ENCODE assay signal across 14 cellular contexts in genomic region chr13:24275041-24275440, GRCh38. TPM values are rescaled to one million over a fixed set of nuclear protein-coding genes. Genes with fewer than 3 reads are reported as not detected.
DNase-seq lines count a peak whose midpoint lies in the region; ATAC-seq and TF ChIP-seq lines count a peak whose summit lies in the region.
"Had no signal": no experiment of that assay in that cellular context is flagged by ENCODE, and none has a peak within 500 bp of the region (broad histone marks: within the 10 kb centered on the region; RNA-seq: fewer than 3 reads in every experiment).

No MANE protein-coding gene starts in this region.

- H3K4me3 ChIP-seq in OCI-LY3 (ENCODE audit: low read length) (peak overlapping the region; percentile 32), colonic mucosa (no peak overlapping the region)
- H3K4me3 ChIP-seq: sigmoid colon had no signal

- TF ChIP-seq CTCF in OCI-LY3 (IDR thresholded peaks at IDR 0.05; ENCODE audit: low read depth, low read length) (peak; percentile 29; the same call in 1 of the 2 replicates), colonic mucosa (IDR thresholded peaks at IDR 0.05) (no peak)

- H3K27me3 ChIP-seq in OCI-LY3 (ENCODE audit: low read depth, low read length) (no peaks in the 10 kb centered on the region), colonic mucosa (no peaks in the 10 kb centered on the region)
- H3K27me3 ChIP-seq: sigmoid colon had no signal

- peak overlapping the region; percentile 64 for H3K4me2 ChIP-seq in OCI-LY3 (ENCODE audit: low read length)

- H2AFZ ChIP-seq in OCI-LY3 (ENCODE audit: low read depth, low read length): no peak overlapping the region

- peaks cover 88% of the 10 kb centered on the region for H3K4me1 Mint-ChIP-seq in activated CD4-positive, alpha-beta T cell treated with anti-CD3 and anti-CD28 coated beads, Interleukin-2, amount 10 ng/mL, durations not matched to agents 7 days and 5 days
- H3K4me1 Mint-ChIP-seq in stimulated activated effector memory CD8-positive, alpha-beta T cell treated with anti-CD3 and anti-CD28 coated beads, Interleukin-12 subunit alpha, Interleukin-12 subunit beta, amount 100 ng/mL, for 72 hours: peaks cover 93% of the 10 kb centered on the region

- H3K9me3 ChIP-seq in OCI-LY3 (ENCODE audit: insufficient read depth, low read length) (no peaks in the 10 kb centered on the region), colonic mucosa (no peaks in the 10 kb centered on the region)
- H3K9me3 ChIP-seq: sigmoid colon had no signal

- peaks cover 45% of the 10 kb centered on the region for H3K36me3 Mint-ChIP-seq in activated CD4-positive, alpha-beta T cell treated with anti-CD3 and anti-CD28 coated beads, Interleukin-2, amount 10 ng/mL, durations not matched to agents 7 days and 5 days (ENCODE audit: low read depth)
- H3K36me3 Mint-ChIP-seq in stimulated activated effector memory CD8-positive, alpha-beta T cell treated with anti-CD3 and anti-CD28 coated beads, Interleukin-12 subunit alpha, Interleukin-12 subunit beta, amount 100 ng/mL, for 72 hours: peaks cover 63% of the 10 kb centered on the region

- no peaks in the 10 kb centered on the region for H3K36me3 ChIP-seq in OCI-LY3 (replicated peaks; ENCODE audit: low read depth, low read length)
- no peaks in the 10 kb centered on the region for H3K36me3 ChIP-seq in colonic mucosa
- H3K36me3 ChIP-seq: sigmoid colon had no signal

- H3K9ac ChIP-seq in OCI-LY3 (ENCODE audit: low read length) (peak overlapping the region; percentile 18; the same call in 1 of the 2 replicates), colonic mucosa (ENCODE audit: low read depth in 2 of 2, low read length in 2 of 2) (no peak overlapping the region)

- H3K4me3 Mint-ChIP-seq in activated CD4-positive, alpha-beta T cell treated with anti-CD3 and anti-CD28 coated beads, Interleukin-2, amount 10 ng/mL, durations not matched to agents 7 days and 5 days: peak overlapping the region; percentile 35
- peak overlapping the region; percentile 84 for H3K4me3 Mint-ChIP-seq in stimulated activated effector memory CD8-positive, alpha-beta T cell treated with anti-CD3 and anti-CD28 coated beads, Interleukin-12 subunit alpha, Interleukin-12 subunit beta, amount 100 ng/mL, for 72 hours

- H3K27me3 Mint-ChIP-seq in activated CD4-positive, alpha-beta T cell treated with anti-CD3 and anti-CD28 coated beads, Interleukin-2, amount 10 ng/mL, durations not matched to agents 7 days and 5 days: peaks cover 2% of the 10 kb centered on the region

- POLR2A ChIA-PET in activated CD4-positive, alpha-beta T cell treated with anti-CD3 and anti-CD28 coated beads, Interleukin-2, amount 10 ng/mL, durations not matched to agents 7 days and 5 days (lab: Charles Lee): interaction anchor here (0.8 kb wide), 1 partner anchor 23 kb away, joined by 8 read pairs; no protein-coding TSS in a partner anchor

- no peaks in the 10 kb centered on the region for H3K79me2 ChIP-seq in OCI-LY3 (ENCODE audit: low read length)

- peaks cover 56% of the 10 kb centered on the region for H3K4me1 ChIP-seq in OCI-LY3 (ENCODE audit: low read length)
- peaks cover 17% of the 10 kb centered on the region for H3K4me1 ChIP-seq in colonic mucosa

- H3K27ac Mint-ChIP-seq in activated CD4-positive, alpha-beta T cell treated with anti-CD3 and anti-CD28 coated beads, Interleukin-2, amount 10 ng/mL, durations not matched to agents 7 days and 5 days: peak overlapping the region; percentile 98
- peak overlapping the region; percentile 98 for H3K27ac Mint-ChIP-seq in stimulated activated effector memory CD8-positive, alpha-beta T cell treated with anti-CD3 and anti-CD28 coated beads, Interleukin-12 subunit alpha, Interleukin-12 subunit beta, amount 100 ng/mL, for 72 hours

- H3K27ac ChIP-seq in OCI-LY3 (ENCODE audit: low read length) (peak overlapping the region; percentile 62), colonic mucosa (peak overlapping the region; percentile 38)
- H3K27ac ChIP-seq: epithelial cell of prostate had no signal

- CTCF ChIA-PET in activated CD4-positive, alpha-beta T cell treated with anti-CD3 and anti-CD28 coated beads, Interleukin-2, amount 10 ng/mL, durations not matched to agents 7 days and 5 days (lab: Charles Lee): interaction anchor here (1.0 to 2.4 kb wide), 3 partner anchors 10 to 214 kb away, joined by 3 to 9 read pairs (median 3); no protein-coding TSS in a partner anchor

- intact Hi-C loops in colonic mucosa (cut with DNase I): no loop called here

- no peak for DNase-seq in activated CD4-positive, alpha-beta T cell treated with anti-CD3 and anti-CD28 coated beads, Interleukin-2, amount 10 ng/mL, durations not matched to agents 7 days and 5 days
- no peak for DNase-seq in activated CD4-positive, alpha-beta T cell treated with anti-CD3 and anti-CD28 coated beads for 48 hours
- no peak for DNase-seq in colonic mucosa
- DNase-seq in stimulated activated effector memory CD8-positive, alpha-beta T cell treated with anti-CD3 and anti-CD28 coated beads, Interleukin-12 subunit alpha, Interleukin-12 subunit beta, amount 100 ng/mL, for 72 hours (ENCODE audit: low spot score in 2 of 2): no peak
- no peak for DNase-seq in NCI-H774 (lab: John Stamatoyannopoulos, UW)
- DNase-seq in NCI-H82 (lab: John Stamatoyannopoulos, UW): no peak
- DNase-seq: Kasumi-1, NCI-H2081 treated with DMSO at 0.1 percent for 48 hours, sigmoid colon had no signal

- no peaks in the 10 kb centered on the region for H4K20me1 ChIP-seq in OCI-LY3 (ENCODE audit: insufficient read depth, low read length)

- H3K9me3 Mint-ChIP-seq in activated CD4-positive, alpha-beta T cell treated with anti-CD3 and anti-CD28 coated beads, Interleukin-2, amount 10 ng/mL, durations not matched to agents 7 days and 5 days: no peaks in the 10 kb centered on the region
- H3K9me3 Mint-ChIP-seq in stimulated activated effector memory CD8-positive, alpha-beta T cell treated with anti-CD3 and anti-CD28 coated beads, Interleukin-12 subunit alpha, Interleukin-12 subunit beta, amount 100 ng/mL, for 72 hours: no peaks in the 10 kb centered on the region

- no peak for ATAC-seq in stimulated activated effector memory CD8-positive, alpha-beta T cell treated with anti-CD3 and anti-CD28 coated beads, Interleukin-12 subunit alpha, Interleukin-12 subunit beta, amount 100 ng/mL, for 72 hours
- no peak for ATAC-seq in GM19328 (IDR thresholded peaks at IDR 0.05; ENCODE audit: unreplicated experiment)

RNA-seq across cellular contexts. Expression of gene C1QTNF9, which starts 34.3 kb away (rescaled TPM):
- under 1 TPM in 1 of 2 experiments, not detected in 1; 0.10 TPM for total RNA-seq in activated CD4-positive, alpha-beta T cell treated with anti-CD3 and anti-CD28 coated beads, Interleukin-2, amount 10 ng/mL, durations not matched to agents 7 days and 5 days
- total RNA-seq in colonic mucosa: under 1 TPM in 1 of 2 donors, not detected in 1; 0.19 TPM
- total RNA-seq: mononuclear cell; T-helper 1 cell treated with Interleukin-12 subunit alpha and Interleukin-12 subunit beta and Interleukin-4 antibody, amounts not matched to agents 30 ng/mL and 1 ng/mL, for 36 hours had no signal
